Comparison of ENCODE assay signal across 29 cellular contexts in genomic region chr15:29128671-29129070, GRCh38.
"Had no signal": no experiment of that assay in that cellular context is flagged by ENCODE, and none has a peak within 500 bp of the region (broad histone marks: within the 10 kb centered on the region; RNA-seq: fewer than 3 reads in every experiment).

No MANE protein-coding gene starts in this region.

- H3K36me3 ChIP-seq: brain microvascular endothelial cell, cardiac muscle cell, Peyer's patch had no signal

- H3K27me3 Mint-ChIP-seq: activated CD4-positive, alpha-beta memory T cell treated with anti-CD3 and anti-CD28 coated beads, Interleukin-2, amount 10 ng/mL, durations not matched to agents 7 days and 5 days; IgD-negative memory B cell had no signal

- H3K9me3 Mint-ChIP-seq: activated CD4-positive, alpha-beta memory T cell treated with anti-CD3 and anti-CD28 coated beads, Interleukin-2, amount 10 ng/mL, durations not matched to agents 7 days and 5 days; activated naive CD4-positive, alpha-beta T cell treated with anti-CD3 and anti-CD28 coated beads for 36 hours; activated T-helper 17 cell treated with anti-CD3 and anti-CD28 coated beads, Interleukin-2, amount 50 U/mL, for 72 hours; IgD-negative memory B cell; T-cell had no signal

- H3K27ac Mint-ChIP-seq: activated CD4-positive, alpha-beta memory T cell treated with anti-CD3 and anti-CD28 coated beads, Interleukin-2, amount 10 ng/mL, durations not matched to agents 7 days and 5 days; activated CD4-positive, alpha-beta T cell treated with anti-CD3 and anti-CD28 coated beads for 36 hours; activated naive CD4-positive, alpha-beta T cell treated with anti-CD3 and anti-CD28 coated beads for 36 hours; activated naive CD8-positive, alpha-beta T cell; activated T-helper 17 cell treated with anti-CD3 and anti-CD28 coated beads, Interleukin-2, amount 50 U/mL, for 72 hours; IgD-negative memory B cell; T-cell had no signal

- ATAC-seq: activated CD4-positive, alpha-beta T cell treated with anti-CD3 and anti-CD28 coated beads for 36 hours; activated T-helper 17 cell treated with anti-CD3 and anti-CD28 coated beads, Interleukin-2, amount 50 U/mL, for 72 hours; T-cell had no signal

- H3K27me3 ChIP-seq: brain microvascular endothelial cell, cardiac muscle cell, Peyer's patch had no signal

- H3K4me3 ChIP-seq: cardiac muscle cell, Peyer's patch had no signal

- FAIRE-seq: TTC549 had no signal

- H3K4me3 Mint-ChIP-seq: activated CD4-positive, alpha-beta memory T cell treated with anti-CD3 and anti-CD28 coated beads, Interleukin-2, amount 10 ng/mL, durations not matched to agents 7 days and 5 days; activated CD4-positive, alpha-beta T cell treated with anti-CD3 and anti-CD28 coated beads for 36 hours; activated naive CD4-positive, alpha-beta T cell treated with anti-CD3 and anti-CD28 coated beads for 36 hours; activated naive CD8-positive, alpha-beta T cell; activated T-helper 17 cell treated with anti-CD3 and anti-CD28 coated beads, Interleukin-2, amount 50 U/mL, for 72 hours; IgD-negative memory B cell; T-cell had no signal

- H3K4me1 Mint-ChIP-seq: activated CD4-positive, alpha-beta memory T cell treated with anti-CD3 and anti-CD28 coated beads, Interleukin-2, amount 10 ng/mL, durations not matched to agents 7 days and 5 days; activated T-helper 17 cell treated with anti-CD3 and anti-CD28 coated beads, Interleukin-2, amount 50 U/mL, for 72 hours; IgD-negative memory B cell had no signal

- DNase-seq: activated CD4-positive, alpha-beta memory T cell treated with anti-CD3 and anti-CD28 coated beads, Interleukin-2, amount 10 ng/mL, durations not matched to agents 7 days and 5 days; activated CD4-positive, alpha-beta T cell treated with anti-CD3 and anti-CD28 coated beads for 36 hours; activated CD4-positive, alpha-beta T cell treated with anti-CD3 and anti-CD28 coated beads, Interleukin-2, amount 50 U/mL, for 1 hour; activated CD4-positive, CD25-positive, alpha-beta regulatory T cell; activated gamma-delta T cell; activated naive CD4-positive, alpha-beta T cell treated with anti-CD3 and anti-CD28 coated beads for 36 hours; activated T-cell treated with anti-CD3 and anti-CD28 coated beads for 4 hours; activated T-cell treated with anti-CD3 and anti-CD28 coated beads, Interleukin-2, amount 50 U/mL, for 48 hours; brain microvascular endothelial cell; KG1; NCI-H1048; NCI-H1417; NCI-H1930; NCI-H2171; NCI-H226; NCI-H526 treated with DMSO at 0.1 percent for 48 hours; NCI-H82; NK-92 treated with Interleukin-12 subunit alpha and Interleukin-12 subunit beta, amount 100 ng/mL, for 24 hours; SIG-M5; T-cell; T-helper 2 cell; T1000 had no signal

- H3K4me1 ChIP-seq: Peyer's patch had no signal

- H3K36me3 Mint-ChIP-seq: activated naive CD8-positive, alpha-beta T cell; IgD-negative memory B cell; T-cell had no signal

- H3K27ac ChIP-seq: brain microvascular endothelial cell, cardiac muscle cell, Peyer's patch, RWPE1 had no signal

- H3K9me3 ChIP-seq: Peyer's patch had no signal
